1 cellular context compared by ENCODE assay signal in the genomic region with DNA sequence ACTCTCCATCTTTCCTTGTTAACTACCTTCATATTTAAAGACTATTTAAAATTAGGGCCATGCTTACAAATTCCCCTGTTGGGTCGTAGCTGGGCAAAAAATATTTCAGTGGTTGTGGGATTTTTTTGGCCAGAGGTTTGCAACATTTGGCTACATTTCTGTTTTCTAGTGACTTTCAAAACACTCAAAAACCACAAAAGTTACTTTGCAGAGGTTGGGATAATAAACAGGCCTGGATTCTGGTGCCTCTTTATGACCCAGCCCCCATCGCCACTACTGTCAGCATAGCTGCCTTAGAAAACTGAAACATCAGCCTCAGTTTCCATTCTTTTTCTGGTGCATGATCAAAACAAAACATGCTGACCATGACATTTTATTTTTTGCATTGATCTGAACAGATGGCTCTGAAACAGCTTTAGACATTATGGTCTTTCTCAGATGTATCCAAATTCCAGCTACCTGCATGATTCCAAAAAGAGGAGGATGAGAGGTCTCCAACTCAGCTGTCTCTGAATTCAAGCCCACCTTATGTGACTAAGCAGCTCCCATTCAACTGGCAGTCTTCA.
TF ChIP-seq lines count a peak whose summit lies in the region.

No MANE protein-coding gene starts in this region.

TF ChIP-seq in GM12878, 131 proteins besides CTCF, POLR2A, EP300 and RAD21:
- TF ChIP-seq RUNX3 (IDR thresholded peaks at IDR 0.05; ENCODE audit: low read length) = peak; percentile 70
- no peak for TF ChIP-seq BCL11A (IDR thresholded peaks at IDR 0.05; ENCODE audit: low read depth, low read length)
